In genomic region chr4:57078685-57079521, GRCh38 we compare ENCODE assay signal across 12 cellular contexts. TPM values are rescaled to one million over a fixed set of nuclear protein-coding genes. Genes with fewer than 3 reads are reported as not detected.
A peak's percentile ranks its signal among the peaks of the same experiment; 100 is the strongest.
DNase-seq lines count a peak whose midpoint lies in the region; ATAC-seq and TF ChIP-seq lines count a peak whose summit lies in the region.
"Had no signal": no experiment of that assay in that cellular context is flagged by ENCODE, and none has a peak within 500 bp of the region (broad histone marks: within the 10 kb centered on the region; RNA-seq: fewer than 3 reads in every experiment).

No MANE protein-coding gene starts in this region.

- peak overlapping the region; percentile 77 for H3K4ac ChIP-seq in IMR-90 (ENCODE audit: low read depth, low read length)

- TF ChIP-seq CTCF in IMR-90 (conservative IDR thresholded peaks at IDR 0.05; ENCODE audit: low read depth, low read length) (no peak), smooth muscle cell (IDR thresholded peaks at IDR 0.05; ENCODE audit: borderline replicate concordance, insufficient read depth, poor library complexity, severe bottlenecking) (no peak)

- H3K36me3 Mint-ChIP-seq in activated T-helper 2 cell treated with anti-CD3 and anti-CD28 coated beads, Interferon-gamma antibody, Interleukin-2, Interleukin-4, amounts not matched to agents 10 μg/mL and 5 μg/mL and 100 μg/mL, durations not matched to agents 14 hours and 24 hours and 36 hours (ENCODE audit: low read depth) = no peaks in the 10 kb centered on the region
- H3K36me3 Mint-ChIP-seq: stimulated activated effector memory CD8-positive, alpha-beta T cell treated with anti-CD3 and anti-CD28 coated beads, Interleukin-12 subunit alpha, Interleukin-12 subunit beta, amount 100 ng/mL, for 72 hours had no signal

- H3K4me2 ChIP-seq in IMR-90 (ENCODE audit: low read depth, low read length) = no peak overlapping the region
- H3K4me2 ChIP-seq in smooth muscle cell = peak overlapping the region; percentile 73

- peak overlapping the region; percentile 63 for H2BK20ac ChIP-seq in IMR-90 (ENCODE audit: low read depth, low read length)

- H3K9ac ChIP-seq in IMR-90 (ENCODE audit: low read depth, low read length) = no peak overlapping the region
- H3K9ac ChIP-seq in adipocyte (ENCODE audit: low read length) = no peak overlapping the region
- peak overlapping the region; percentile 67 for H3K9ac ChIP-seq in smooth muscle cell (ENCODE audit: low read depth)

- peaks cover 50% of the 10 kb centered on the region for H3K79me2 ChIP-seq in smooth muscle cell (ENCODE audit: low read depth)

- H3K9me3 Mint-ChIP-seq in activated T-helper 2 cell treated with anti-CD3 and anti-CD28 coated beads, Interferon-gamma antibody, Interleukin-2, Interleukin-4, amounts not matched to agents 10 μg/mL and 5 μg/mL and 100 μg/mL, durations not matched to agents 14 hours and 24 hours and 36 hours = no peaks in the 10 kb centered on the region
- H3K9me3 Mint-ChIP-seq: activated B cell treated with CpG ODN at 0.5 μM for 24 hours; central memory CD8-positive, alpha-beta T cell; stimulated activated effector memory CD8-positive, alpha-beta T cell treated with anti-CD3 and anti-CD28 coated beads, Interleukin-12 subunit alpha, Interleukin-12 subunit beta, amount 100 ng/mL, for 72 hours had no signal

- H4K8ac ChIP-seq in IMR-90 (ENCODE audit: low read depth in 2 of 2, low read length in 2 of 2) = peak overlapping the region; percentile 25 to 53; a peak in 3 of 4 replicates

- H4K91ac ChIP-seq in IMR-90 (ENCODE audit: insufficient read depth, low read depth, low read length) = peak overlapping the region; percentile 64

- DNase-seq in IMR-90 (no peak), adipocyte (ENCODE audit: low read depth) (peak; percentile 39), iPS-NIHi11 (ENCODE audit: low spot score) (peak; percentile 64), smooth muscle cell (lab: John Stamatoyannopoulos, UW; ENCODE audit: unreplicated experiment) (no peak), KBM-7 (no peak)
- DNase-seq in stimulated activated CD4-positive, alpha-beta T cell treated with anti-CD3 and anti-CD28 coated beads, Interleukin-1b, Interleukin-23, amount 100 ng/mL, for 48 hours = no peak
- no peak for DNase-seq in activated T-helper 2 cell treated with anti-CD3 and anti-CD28 coated beads, Interferon-gamma antibody, Interleukin-2, Interleukin-4, amounts not matched to agents 10 μg/mL and 5 μg/mL and 100 μg/mL, durations not matched to agents 14 hours and 24 hours and 36 hours (ENCODE audit: low spot score)
- no peak for DNase-seq in stimulated activated naive CD4-positive, alpha-beta T cell (lab: John Stamatoyannopoulos, UW)
- DNase-seq: activated B cell treated with CpG ODN at 0.5 μM for 24 hours, NCI-H1436 treated with DMSO at 0.1 percent for 48 hours had no signal

- H2BK15ac ChIP-seq in IMR-90 (ENCODE audit: low read depth, low read length) = peak overlapping the region; percentile 81; the same call in 2 of the 3 replicates

- H2BK120ac ChIP-seq in IMR-90 (ENCODE audit: low read depth, low read length) = peak overlapping the region; percentile 50

- peak overlapping the region; percentile 50 for H3K18ac ChIP-seq in IMR-90 (ENCODE audit: low read depth, low read length)

- peaks cover 25% of the 10 kb centered on the region for H3K4me1 ChIP-seq in IMR-90 (ENCODE audit: control insufficient read depth, insufficient read depth, low read length)
- H3K4me1 ChIP-seq in adipocyte (ENCODE audit: control insufficient read depth, insufficient read depth, low read length) = peaks cover 58% of the 10 kb centered on the region
- peaks cover 37% of the 10 kb centered on the region for H3K4me1 ChIP-seq in smooth muscle cell (ENCODE audit: low read depth)

- peaks cover 39 to 66% of the 10 kb centered on the region in 2 experiments for H3K79me1 ChIP-seq in IMR-90 (ENCODE audit: low read depth in 1 of 2, low read length in 2 of 2)

- no peak overlapping the region for H3K56ac ChIP-seq in IMR-90 (ENCODE audit: extremely low read depth, insufficient read depth, low read length)

- peak overlapping the region; percentile 54 for H4K5ac ChIP-seq in IMR-90 (ENCODE audit: low read depth, low read length)

- H3K4me1 Mint-ChIP-seq in activated T-helper 2 cell treated with anti-CD3 and anti-CD28 coated beads, Interferon-gamma antibody, Interleukin-2, Interleukin-4, amounts not matched to agents 10 μg/mL and 5 μg/mL and 100 μg/mL, durations not matched to agents 14 hours and 24 hours and 36 hours (ENCODE audit: low read depth) = no peaks in the 10 kb centered on the region
- H3K4me1 Mint-ChIP-seq: activated B cell treated with CpG ODN at 0.5 μM for 24 hours; central memory CD8-positive, alpha-beta T cell; stimulated activated effector memory CD8-positive, alpha-beta T cell treated with anti-CD3 and anti-CD28 coated beads, Interleukin-12 subunit alpha, Interleukin-12 subunit beta, amount 100 ng/mL, for 72 hours had no signal

- in situ Hi-C loops in IMR-90 (cut with MboI; ENCODE audit: low sequenced_read_pairs) (no loop called here), KBM-7 (cut with MboI; ENCODE audit: low pct_unique_long_range_greater_than_20kb, low sequenced_read_pairs) (no loop called here)

- H3K27me3 ChIP-seq in IMR-90 (ENCODE audit: control insufficient read depth, insufficient read depth, low read length) = no peaks in the 10 kb centered on the region
- no peaks in the 10 kb centered on the region for H3K27me3 ChIP-seq in adipocyte (replicated peaks; ENCODE audit: control insufficient read depth, insufficient read depth, low read length)
- H3K27me3 ChIP-seq in smooth muscle cell (ENCODE audit: low read depth) = no peaks in the 10 kb centered on the region

- H2AK5ac ChIP-seq in IMR-90 (ENCODE audit: low read depth, low read length) = peak overlapping the region; percentile 42

- POLR2A ChIA-PET in IMR-90 (lab: Charles Lee; ENCODE audit: unreplicated experiment) = interaction anchor here (0.6 to 1.0 kb wide), 2 partner anchors 30 to 61 kb away, joined by 3 to 4 read pairs; no protein-coding TSS in a partner anchor

- peaks cover 20% of the 10 kb centered on the region for H3K9me1 ChIP-seq in IMR-90 (ENCODE audit: insufficient read depth, low read length)

- no peak overlapping the region for H2AK9ac ChIP-seq in IMR-90 (replicated peaks; ENCODE audit: low read depth, low read length, poor library complexity)

- H3K14ac ChIP-seq in IMR-90 (replicated peaks; ENCODE audit: low read depth, low read length) = peak overlapping the region; percentile 47; the same call in 1 of the 2 replicates

- no peak for ATAC-seq in IMR-90 (ENCODE audit: low read depth)
- ATAC-seq: stimulated activated effector memory CD8-positive, alpha-beta T cell treated with anti-CD3 and anti-CD28 coated beads, Interleukin-12 subunit alpha, Interleukin-12 subunit beta, amount 100 ng/mL, for 72 hours had no signal

- H3K4me3 ChIP-seq in IMR-90 (ENCODE audit: insufficient read depth, low read depth, low read length) = no peak overlapping the region
- no peak overlapping the region for H3K4me3 ChIP-seq in adipocyte (ENCODE audit: low read length)
- peak overlapping the region; percentile 30 for H3K4me3 ChIP-seq in smooth muscle cell

- H3K9me3 ChIP-seq in IMR-90 (ENCODE audit: control insufficient read depth, insufficient read depth, low read length) (no peaks in the 10 kb centered on the region), adipocyte (ENCODE audit: control insufficient read depth, low read length) (no peaks in the 10 kb centered on the region), smooth muscle cell (replicated peaks; ENCODE audit: low read depth) (no peaks in the 10 kb centered on the region)

- H2AFZ ChIP-seq in IMR-90 (replicated peaks; ENCODE audit: low read length, poor library complexity) (no peak overlapping the region), smooth muscle cell (ENCODE audit: low read depth) (no peak overlapping the region)

- H2BK5ac ChIP-seq in IMR-90 (ENCODE audit: low read depth, low read length, poor library complexity, severe bottlenecking) = peak overlapping the region; percentile 30

- H3K27ac ChIP-seq in IMR-90 (ENCODE audit: insufficient read depth, low read length) (0 out of 2 replicates have a peak overlapping the region, but pooled peaks have one; percentile 0), smooth muscle cell (ENCODE audit: low read depth) (peak overlapping the region; percentile 95)

- WGBS in IMR-90 (ENCODE audit: extremely low coverage in 2 of 2, insufficient read length in 1 of 2), 2 experiments = 100% methylated on average over 1 of the region's 10 CpGs; no CpG with 5 or more reads in 1 of the 2 experiments
- WGBS in smooth muscle cell (ENCODE audit: low lambda C conversion rate) = 10% methylated on average over 10 of the region's 10 CpGs

- H3K36me3 ChIP-seq in IMR-90 (ENCODE audit: control insufficient read depth, insufficient read depth, low read length) (no peaks in the 10 kb centered on the region; the same call in 1 of the 2 replicates), adipocyte (ENCODE audit: control insufficient read depth, insufficient read depth, low read length, severe bottlenecking) (no peaks in the 10 kb centered on the region), smooth muscle cell (ENCODE audit: low read depth) (no peaks in the 10 kb centered on the region)

- H3K4me3 Mint-ChIP-seq in activated T-helper 2 cell treated with anti-CD3 and anti-CD28 coated beads, Interferon-gamma antibody, Interleukin-2, Interleukin-4, amounts not matched to agents 10 μg/mL and 5 μg/mL and 100 μg/mL, durations not matched to agents 14 hours and 24 hours and 36 hours (ENCODE audit: low read depth) = no peak overlapping the region
- H3K4me3 Mint-ChIP-seq: activated B cell treated with CpG ODN at 0.5 μM for 24 hours; central memory CD8-positive, alpha-beta T cell; stimulated activated effector memory CD8-positive, alpha-beta T cell treated with anti-CD3 and anti-CD28 coated beads, Interleukin-12 subunit alpha, Interleukin-12 subunit beta, amount 100 ng/mL, for 72 hours had no signal

- peak overlapping the region; percentile 37; the same call in 1 of the 2 replicates for H3K23ac ChIP-seq in IMR-90 (ENCODE audit: low read depth, low read length)

- BruUV-seq in IMR-90 (replicated peaks; lab: Mats Ljungman, UMichigan) = no TSS peak

- no peaks in the 10 kb centered on the region for H3K27me3 Mint-ChIP-seq in activated T-helper 2 cell treated with anti-CD3 and anti-CD28 coated beads, Interferon-gamma antibody, Interleukin-2, Interleukin-4, amounts not matched to agents 10 μg/mL and 5 μg/mL and 100 μg/mL, durations not matched to agents 14 hours and 24 hours and 36 hours (ENCODE audit: low read depth)

- no peaks in the 10 kb centered on the region for H4K20me1 ChIP-seq in IMR-90 (ENCODE audit: insufficient read depth, low read length)
- H4K20me1 ChIP-seq in smooth muscle cell (ENCODE audit: low read depth) = no peaks in the 10 kb centered on the region

- TF ChIP-seq RAD21 in IMR-90 (IDR thresholded peaks at IDR 0.05; ENCODE audit: low read length) = no peak

- dilution Hi-C loops in IMR-90 (cut with HindIII; ENCODE audit: low sequenced_read_pairs, unreplicated experiment) = no loop called here

- CTCF ChIA-PET in IMR-90 (lab: Yijun Ruan, JAX) = interaction anchor here (0.5 to 0.7 kb wide), 4 partner anchors 36 to 626 kb away, joined by 4 read pairs; no protein-coding TSS in a partner anchor

- no peak for TF ChIP-seq POLR2A in IMR-90 (IDR thresholded peaks at IDR 0.05; ENCODE audit: low read depth, low read length)

- no peak overlapping the region for H3K27ac Mint-ChIP-seq in activated T-helper 2 cell treated with anti-CD3 and anti-CD28 coated beads, Interferon-gamma antibody, Interleukin-2, Interleukin-4, amounts not matched to agents 10 μg/mL and 5 μg/mL and 100 μg/mL, durations not matched to agents 14 hours and 24 hours and 36 hours
- H3K27ac Mint-ChIP-seq: activated B cell treated with CpG ODN at 0.5 μM for 24 hours; stimulated activated effector memory CD8-positive, alpha-beta T cell treated with anti-CD3 and anti-CD28 coated beads, Interleukin-12 subunit alpha, Interleukin-12 subunit beta, amount 100 ng/mL, for 72 hours had no signal

- intact Hi-C loops in IMR-90 (cut with micrococcal nuclease) = no loop called here
- intact Hi-C loops in activated T-helper 2 cell treated with anti-CD3 and anti-CD28 coated beads, Interferon-gamma antibody, Interleukin-2, Interleukin-4, amounts not matched to agents 10 μg/mL and 5 μg/mL and 100 μg/mL, durations not matched to agents 14 hours and 24 hours and 36 hours (cut with micrococcal nuclease) = no loop called here

- H3F3A ChIP-seq in smooth muscle cell (ENCODE audit: low read depth) = peaks cover 50% of the 10 kb centered on the region

RNA-seq across cellular contexts. Expression of gene IGFBP7, which starts 31.3 kb away (rescaled TPM):
- total RNA-seq in IMR-90 (2012; rRNA removed) = 33.2 and 34.2 TPM in 2 replicates
- polyA plus RNA-seq in IMR-90 (2012; rRNA removed) = 267 and 338 TPM in 2 replicates
- polyA plus RNA-seq in IMR-90 (2012; cell fraction: cytosol; rRNA removed) = 354 and 595 TPM in 2 replicates
- 197 and 320 TPM in 2 replicates for polyA plus RNA-seq in IMR-90 (2012; cell fraction: nucleus; rRNA removed; ENCODE audit: low replicate concordance)
- 998 and 1,065 TPM in 2 replicates for total RNA-seq in smooth muscle cell
- polyA plus RNA-seq in smooth muscle cell = 1,105 and 1,684 TPM in 2 replicates
- total RNA-seq in activated T-helper 2 cell treated with anti-CD3 and anti-CD28 coated beads, Interferon-gamma antibody, Interleukin-2, Interleukin-4, amounts not matched to agents 10 μg/mL and 5 μg/mL and 100 μg/mL, durations not matched to agents 14 hours and 24 hours and 36 hours = not detected in 2 replicates
- total RNA-seq: activated B cell treated with CpG ODN at 0.5 μM for 24 hours had no signal

Comparison
In these comparisons a context has a peak if more than half of its experiments do, and no peak if none do; other contexts are left out.
1. DNase-seq: peak in adipocyte (single experiment) and iPS-NIHi11 (single experiment); none in IMR-90 (single experiment), smooth muscle cell (single experiment), stimulated activated CD4-positive, alpha-beta T cell treated with anti-CD3 and anti-CD28 coated beads, Interleukin-1b, Interleukin-23, amount 100 ng/mL, for 48 hours (single experiment), activated T-helper 2 cell treated with anti-CD3 and anti-CD28 coated beads, Interferon-gamma antibody, Interleukin-2, Interleukin-4, amounts not matched to agents 10 μg/mL and 5 μg/mL and 100 μg/mL, durations not matched to agents 14 hours and 24 hours and 36 hours (single experiment), stimulated activated naive CD4-positive, alpha-beta T cell (0 of 6) and KBM-7 (single experiment).
2. RNA of gene IGFBP7, which starts 31.3 kb away (total RNA-seq): 998 to 1,065 TPM in smooth muscle cell and 33.2 to 34.2 TPM in IMR-90; not detected in activated T-helper 2 cell treated with anti-CD3 and anti-CD28 coated beads, Interferon-gamma antibody, Interleukin-2, Interleukin-4, amounts not matched to agents 10 μg/mL and 5 μg/mL and 100 μg/mL, durations not matched to agents 14 hours and 24 hours and 36 hours; every median in the first group is over 10 times any median in the second.